ENCODE assay signal across 8 cellular contexts in the genomic region with DNA sequence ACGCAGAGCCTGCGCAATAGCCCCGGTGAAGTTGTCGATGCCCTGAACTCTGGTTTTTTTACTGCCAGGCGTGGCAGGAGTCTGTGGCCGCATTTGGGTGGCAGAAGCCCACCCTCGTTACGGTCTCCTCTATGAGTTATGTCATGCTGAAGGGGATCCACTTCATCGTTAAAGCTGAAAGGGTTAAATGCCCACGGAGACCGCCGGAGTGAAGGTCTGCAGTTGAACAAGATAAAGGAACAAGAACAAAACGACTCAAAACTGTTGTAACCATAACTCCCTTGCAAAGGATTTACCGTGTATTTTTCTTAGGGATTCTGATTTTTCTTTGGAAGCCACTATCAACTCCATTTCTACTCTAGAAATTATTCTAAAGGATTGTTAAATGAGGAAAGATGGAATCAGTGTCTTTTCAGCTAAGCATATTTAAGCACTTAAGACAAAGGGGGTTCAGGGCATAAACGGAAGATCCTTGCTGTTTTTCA. TPM values are rescaled to one million over a fixed set of nuclear protein-coding genes. Genes with fewer than 3 reads are reported as not detected.
A peak's percentile ranks its signal among the peaks of the same experiment; 100 is the strongest.
DNase-seq lines count a peak whose midpoint lies in the region; ATAC-seq and TF ChIP-seq lines count a peak whose summit lies in the region.

No MANE protein-coding gene starts in this region.

- no peaks in the 10 kb centered on the region for H3K36me3 ChIP-seq in IMR-90 (ENCODE audit: control insufficient read depth, insufficient read depth, low read length)
- peaks cover 0 to 6% (median 0%) of the 10 kb centered on the region in 3 experiments for H3K36me3 ChIP-seq in naive thymus-derived CD4-positive, alpha-beta T cell (ENCODE audit: control insufficient read depth in 2 of 3, insufficient read depth in 3 of 3, low read length in 3 of 3)

- in situ Hi-C loops in IMR-90 (cut with MboI; ENCODE audit: low sequenced_read_pairs) = no loop called here

- H3K9me3 ChIP-seq in IMR-90 (ENCODE audit: control insufficient read depth, insufficient read depth, low read length) = no peaks in the 10 kb centered on the region
- H3K9me3 ChIP-seq in naive thymus-derived CD4-positive, alpha-beta T cell (ENCODE audit: control insufficient read depth in 2 of 3, low read length in 3 of 3) = no peaks in the 10 kb centered on the region

- H3K56ac ChIP-seq in IMR-90 (ENCODE audit: extremely low read depth, insufficient read depth, low read length) = peak overlapping the region; percentile 77; the same call in 1 of the 2 replicates

- peaks cover 34% of the 10 kb centered on the region for H3K4me1 Mint-ChIP-seq in chondrocyte (ENCODE audit: low read depth)
- peaks cover 28 to 41% (median 40%) of the 10 kb centered on the region in 7 donors for H3K4me1 Mint-ChIP-seq in naive thymus-derived CD4-positive, alpha-beta T cell

- H3K9ac ChIP-seq in IMR-90 (ENCODE audit: low read depth, low read length) = peak overlapping the region; percentile 90

- WGBS in IMR-90 (ENCODE audit: extremely low coverage in 2 of 2, insufficient read length in 1 of 2), 2 experiments = 10% methylated on average over 2 of the region's 15 CpGs; no CpG with 5 or more reads in 1 of the 2 experiments

- H3K4me2 ChIP-seq in IMR-90 (ENCODE audit: low read depth, low read length) = peak overlapping the region; percentile 87

- peak overlapping the region; percentile 92 for H3K4ac ChIP-seq in IMR-90 (ENCODE audit: low read depth, low read length)

- H3K27ac Mint-ChIP-seq in chondrocyte (ENCODE audit: unreplicated experiment) = peak overlapping the region; percentile 97
- peak overlapping the region; percentile 85 to 99 (median 96) for H3K27ac Mint-ChIP-seq in naive thymus-derived CD4-positive, alpha-beta T cell

- intact Hi-C loops in IMR-90 (cut with micrococcal nuclease) = loop anchor here (5.0 kb wide), 4 partner anchors 57 to 177 kb away; no protein-coding TSS in a partner anchor
- intact Hi-C loops in naive thymus-derived CD4-positive, alpha-beta T cell (cut with micrococcal nuclease) = loop anchor here (2.0 to 10.0 kb wide), 8 partner anchors 133 to 1044 kb away; a partner anchor contains a TSS

- H3K27ac ChIP-seq in IMR-90 (ENCODE audit: insufficient read depth, low read length) = peak overlapping the region; percentile 91
- peak overlapping the region; percentile 89 for H3K27ac ChIP-seq in naive thymus-derived CD4-positive, alpha-beta T cell (ENCODE audit: low read depth, low read length)

- TF ChIP-seq CTCF in AG09309 (IDR thresholded peaks at IDR 0.05; ENCODE audit: control insufficient read depth, insufficient read depth, low read depth, low read length, missing control alignments) (no peak), IMR-90 (conservative IDR thresholded peaks at IDR 0.05; ENCODE audit: low read depth, low read length) (no peak), chondrocyte (IDR thresholded peaks at IDR 0.05) (no peak), omental fat pad (IDR thresholded peaks at IDR 0.05) (no peak)

- H4K20me1 ChIP-seq in IMR-90 (ENCODE audit: insufficient read depth, low read length) = peaks cover 24% of the 10 kb centered on the region

- peak overlapping the region; percentile 92 for H3K4me3 Mint-ChIP-seq in chondrocyte (ENCODE audit: unreplicated experiment)
- H3K4me3 Mint-ChIP-seq in naive thymus-derived CD4-positive, alpha-beta T cell = peak overlapping the region; percentile 91 to 100 (median 98)

- POLR2A ChIA-PET in IMR-90 (lab: Charles Lee; ENCODE audit: unreplicated experiment) = interaction anchor here (0.6 kb wide), 1 partner anchor 255 kb away, joined by 3 read pairs; no protein-coding TSS in a partner anchor
- POLR2A ChIA-PET in naive thymus-derived CD4-positive, alpha-beta T cell (lab: Charles Lee) = interaction anchor here (0.7 to 9.0 kb wide), 9 partner anchors 8 to 61 kb away, joined by 3 to 126 read pairs (median 4); no protein-coding TSS in a partner anchor

- H4K91ac ChIP-seq in IMR-90 (ENCODE audit: insufficient read depth, low read depth, low read length) = peak overlapping the region; percentile 90

- H3K36me3 Mint-ChIP-seq in chondrocyte (ENCODE audit: low read depth) = peaks cover 4% of the 10 kb centered on the region
- H3K36me3 Mint-ChIP-seq in naive thymus-derived CD4-positive, alpha-beta T cell = peaks cover 0 to 18% (median 0%) of the 10 kb centered on the region in 5 donors

- H3K79me1 ChIP-seq in IMR-90 (ENCODE audit: low read depth in 1 of 2, low read length in 2 of 2) = peaks cover 10 to 29% of the 10 kb centered on the region in 2 experiments; a peak in 2 of 4 replicates

- H2AFZ ChIP-seq in IMR-90 (replicated peaks; ENCODE audit: low read length, poor library complexity) = peak overlapping the region; percentile 98

- no TSS peak for BruUV-seq in IMR-90 (replicated peaks; lab: Mats Ljungman, UMichigan)

- no peak for TF ChIP-seq RAD21 in IMR-90 (IDR thresholded peaks at IDR 0.05; ENCODE audit: low read length)

- peak overlapping the region; percentile 76; the same call in 1 of the 2 replicates for H3K23ac ChIP-seq in IMR-90 (ENCODE audit: low read depth, low read length)

- peak overlapping the region; percentile 27 for H2BK5ac ChIP-seq in IMR-90 (ENCODE audit: low read depth, low read length, poor library complexity, severe bottlenecking)

- peak overlapping the region; percentile 76 for H3K4me3 ChIP-seq in AG09309 (ENCODE audit: control insufficient read depth, low read depth, low read length)
- peak overlapping the region; percentile 95 for H3K4me3 ChIP-seq in IMR-90 (ENCODE audit: insufficient read depth, low read depth, low read length)
- peak overlapping the region; percentile 65 for H3K4me3 ChIP-seq in naive thymus-derived CD4-positive, alpha-beta T cell (ENCODE audit: low read length)

- DNase-seq in AG09309 (ENCODE audit: low read depth) = no peak
- no peak for DNase-seq in IMR-90
- no peak for DNase-seq in chondrocyte (ENCODE audit: low spot score)
- no peak for DNase-seq in naive thymus-derived CD4-positive, alpha-beta T cell
- no peak for DNase-seq in NCI-H69 (lab: John Stamatoyannopoulos, UW)
- no peak for DNase-seq in omental fat pad (ENCODE audit: low spot score)
- DNase-seq in middle frontal gyrus (ENCODE audit: extremely low spot score, low spot score) = no peak
- DNase-seq in NCI-H2081 (lab: John Stamatoyannopoulos, UW) = no peak

- H3K14ac ChIP-seq in IMR-90 (replicated peaks; ENCODE audit: low read depth, low read length) = peak overlapping the region; percentile 92

- H3K27me3 Mint-ChIP-seq in chondrocyte (ENCODE audit: low read depth) = no peaks in the 10 kb centered on the region
- H3K27me3 Mint-ChIP-seq in naive thymus-derived CD4-positive, alpha-beta T cell = peaks cover 0 to 21% (median 0%) of the 10 kb centered on the region in 5 donors

- 0 out of 2 replicates have a peak, but pooled peaks cover 1% of the 10 kb centered on the region for H3K4me1 ChIP-seq in IMR-90 (ENCODE audit: control insufficient read depth, insufficient read depth, low read length)
- peaks cover 17 to 24% of the 10 kb centered on the region in 2 donors for H3K4me1 ChIP-seq in naive thymus-derived CD4-positive, alpha-beta T cell (ENCODE audit: control insufficient read depth in 2 of 2, insufficient read depth in 2 of 2, low read length in 2 of 2)

- peak overlapping the region; percentile 81 for H3K18ac ChIP-seq in IMR-90 (ENCODE audit: low read depth, low read length)

- peak overlapping the region; percentile 94 for H4K8ac ChIP-seq in IMR-90 (ENCODE audit: low read depth in 2 of 2, low read length in 2 of 2)

- dilution Hi-C loops in IMR-90 (cut with HindIII; ENCODE audit: low sequenced_read_pairs, unreplicated experiment) = no loop called here

- no peak for TF ChIP-seq POLR2A in IMR-90 (IDR thresholded peaks at IDR 0.05; ENCODE audit: low read depth, low read length)

- peak overlapping the region; percentile 60; the same call in 1 of the 3 replicates for H2BK15ac ChIP-seq in IMR-90 (ENCODE audit: low read depth, low read length)

- peaks cover 3% of the 10 kb centered on the region; the same call in 1 of the 2 replicates for H3K27me3 ChIP-seq in IMR-90 (ENCODE audit: control insufficient read depth, insufficient read depth, low read length)
- H3K27me3 ChIP-seq in naive thymus-derived CD4-positive, alpha-beta T cell (ENCODE audit: control insufficient read depth in 2 of 2, insufficient read depth in 2 of 2, low read length in 2 of 2) = no peaks in the 10 kb centered on the region

- ATAC-seq in IMR-90 (ENCODE audit: low read depth) (no peak), omental fat pad (ENCODE audit: low FRiP score) (no peak)
- ATAC-seq in naive thymus-derived CD4-positive, alpha-beta T cell = no peak

- H2AK9ac ChIP-seq in IMR-90 (replicated peaks; ENCODE audit: low read depth, low read length, poor library complexity) = peak overlapping the region; percentile 11

- no peaks in the 10 kb centered on the region for H3K9me3 Mint-ChIP-seq in chondrocyte (ENCODE audit: low read depth)
- H3K9me3 Mint-ChIP-seq in naive thymus-derived CD4-positive, alpha-beta T cell = no peaks in the 10 kb centered on the region

- H2AK5ac ChIP-seq in IMR-90 (ENCODE audit: low read depth, low read length) = peak overlapping the region; percentile 27; the same call in 1 of the 2 replicates

- CTCF ChIA-PET in IMR-90 (lab: Yijun Ruan, JAX) = no interaction called here
- CTCF ChIA-PET in naive thymus-derived CD4-positive, alpha-beta T cell (lab: Charles Lee) = interaction anchor here (1.3 kb wide), 1 partner anchor 76 kb away, joined by 3 read pairs; no protein-coding TSS in a partner anchor

- peak overlapping the region; percentile 95 for H4K5ac ChIP-seq in IMR-90 (ENCODE audit: low read depth, low read length)

- H2BK120ac ChIP-seq in IMR-90 (ENCODE audit: low read depth, low read length) = peak overlapping the region; percentile 36

- peak overlapping the region; percentile 38; the same call in 1 of the 2 replicates for H2BK20ac ChIP-seq in IMR-90 (ENCODE audit: low read depth, low read length)

- H3K9me1 ChIP-seq in IMR-90 (ENCODE audit: insufficient read depth, low read length) = peaks cover 3% of the 10 kb centered on the region; the same call in 1 of the 2 replicates

TF ChIP-seq in IMR-90, 13 proteins besides CTCF, POLR2A, EP300 and RAD21 (continues in another document):
- TF ChIP-seq MAZ (IDR thresholded peaks at IDR 0.05; ENCODE audit: borderline replicate concordance, low read depth, low read length) = no peak

RNA-seq across cellular contexts. Expression of a gene that starts 0.5 kb away (rescaled TPM):
- total RNA-seq in IMR-90 (2012; rRNA removed) (42.3 and 50.5 TPM in 2 replicates), chondrocyte (95.1 to 127 TPM (median 102 TPM) in 3 replicates), omental fat pad (100 to 1,000 TPM; 125 to 251 (median 186) TPM)
- 29.7 and 32.1 TPM in 2 replicates for polyA plus RNA-seq in IMR-90 (2012; rRNA removed)
- polyA plus RNA-seq in IMR-90 (2012; cell fraction: cytosol; rRNA removed) = 9.0 and 11.1 TPM in 2 replicates
- 13.4 and 51.1 TPM in 2 replicates for polyA plus RNA-seq in IMR-90 (2012; cell fraction: nucleus; rRNA removed; ENCODE audit: low replicate concordance)
- 100 to 1,000 TPM in 1 of 5 experiments, 10 to 100 TPM in 4; 49.7 to 124 (median 71.3) TPM for total RNA-seq in naive thymus-derived CD4-positive, alpha-beta T cell
- polyA plus RNA-seq in naive thymus-derived CD4-positive, alpha-beta T cell = 10 to 100 TPM; 40.9 to 52.5 TPM
